Comparison of ENCODE assay signal across 14 cellular contexts in genomic region chr11:130133716-130134115, GRCh38. TPM values are rescaled to one million over a fixed set of nuclear protein-coding genes. Genes with fewer than 3 reads are reported as not detected.
DNase-seq lines count a peak whose midpoint lies in the region; ATAC-seq and TF ChIP-seq lines count a peak whose summit lies in the region.
"Had no signal": no experiment of that assay in that cellular context is flagged by ENCODE, and none has a peak within 500 bp of the region (broad histone marks: within the 10 kb centered on the region; RNA-seq: fewer than 3 reads in every experiment).

No MANE protein-coding gene starts in this region.

- H3K79me2 ChIP-seq in OCI-LY1 (ENCODE audit: insufficient read depth, low read length): no peaks in the 10 kb centered on the region

- H3K27ac ChIP-seq in OCI-LY1 (ENCODE audit: low read depth, low read length, poor library complexity, severe bottlenecking) (peak overlapping the region; percentile 70), endodermal cell (ENCODE audit: low read depth, low read length) (no peak overlapping the region)
- H3K27ac ChIP-seq: C4-2B, HL-60 had no signal

- H3F3A ChIP-seq in OCI-LY1 (ENCODE audit: insufficient read depth, low read length): no peaks in the 10 kb centered on the region

- H3K9me3 Mint-ChIP-seq in Caco-2 (ENCODE audit: unreplicated experiment) (no peaks in the 10 kb centered on the region), endodermal cell (peaks cover 7% of the 10 kb centered on the region)
- no peaks in the 10 kb centered on the region for H3K9me3 Mint-ChIP-seq in stimulated activated memory B cell treated with anti-CD40 and anti-IgM and Interleukin-4, amounts not matched to agents 10 μg/mL and 1 μg/mL and 100 μg/mL, for 72 hours
- H3K9me3 Mint-ChIP-seq: CD8-positive, alpha-beta memory T cell had no signal

- no peak overlapping the region for H2AFZ ChIP-seq in OCI-LY1 (ENCODE audit: low read length)

- no peak for TF ChIP-seq CTCF in Caco-2 (IDR thresholded peaks at IDR 0.05; ENCODE audit: insufficient read depth in 1 of 2, low read depth in 1 of 2, low read length in 1 of 2, severe bottlenecking in 1 of 2, unreplicated experiment in 1 of 2)
- TF ChIP-seq CTCF in OCI-LY1 (IDR thresholded peaks at IDR 0.05; ENCODE audit: low read length): no peak
- TF ChIP-seq CTCF in endodermal cell (conservative IDR thresholded peaks at IDR 0.05): no peak

- H3K36me3 ChIP-seq in Caco-2 (ENCODE audit: control insufficient read depth, insufficient read depth, low read length) (peaks cover 12% of the 10 kb centered on the region), OCI-LY1 (ENCODE audit: insufficient read depth, low read length) (peaks cover 92% of the 10 kb centered on the region), endodermal cell (ENCODE audit: control insufficient read depth, insufficient read depth, low read length) (peaks cover 99% of the 10 kb centered on the region)

- CTCF ChIA-PET in Caco-2 (lab: Charles Lee): interaction anchor here (0.6 to 5.2 kb wide), 4 partner anchors 12 to 209 kb away, joined by 3 to 73 read pairs (median 61); no protein-coding TSS in a partner anchor

- H3K4me3 ChIP-seq in Caco-2 (ENCODE audit: low read depth, low read length) (no peak overlapping the region), OCI-LY1 (ENCODE audit: low read depth, low read length, poor library complexity, severe bottlenecking) (no peak overlapping the region), endodermal cell (ENCODE audit: low read length) (no peak overlapping the region)
- H3K4me3 ChIP-seq: HAP-1, K562 had no signal

- ATAC-seq in stimulated activated memory B cell treated with anti-CD40 and anti-IgM and Interleukin-4, amounts not matched to agents 10 μg/mL and 1 μg/mL and 100 μg/mL, for 72 hours: no peak
- no peak for ATAC-seq in HG03442 (IDR thresholded peaks at IDR 0.05; ENCODE audit: unreplicated experiment)
- ATAC-seq: K562 had no signal

- H3K27me3 Mint-ChIP-seq in Caco-2 (ENCODE audit: insufficient read depth, unreplicated experiment): no peaks in the 10 kb centered on the region
- H3K27me3 Mint-ChIP-seq in endodermal cell (ENCODE audit: insufficient read depth): no peaks in the 10 kb centered on the region
- H3K27me3 Mint-ChIP-seq in stimulated activated memory B cell treated with anti-CD40 and anti-IgM and Interleukin-4, amounts not matched to agents 10 μg/mL and 1 μg/mL and 100 μg/mL, for 72 hours: no peaks in the 10 kb centered on the region
- H3K27me3 Mint-ChIP-seq: CD8-positive, alpha-beta memory T cell had no signal

- DNase-seq in Caco-2: no peak
- peak; percentile 10 for DNase-seq in endodermal cell
- DNase-seq in OCI-M2 (lab: John Stamatoyannopoulos, UW; ENCODE audit: unreplicated experiment): no peak
- DNase-seq in NCI-H524 (lab: John Stamatoyannopoulos, UW): no peak
- DNase-seq: BE2C; CD8-positive, alpha-beta memory T cell; DMS 273 treated with DMSO at 0.1 percent for 48 hours had no signal

- POLR2A ChIA-PET in Caco-2 (lab: Charles Lee): interaction anchor here (0.5 kb wide), 1 partner anchor 53 kb away, joined by 8 read pairs; no protein-coding TSS in a partner anchor

- intact Hi-C loops in Caco-2 (cut with micrococcal nuclease; ENCODE audit: unreplicated experiment): loop anchor here (5.0 kb wide), 1 partner anchor 346 kb away; no protein-coding TSS in a partner anchor

- H4K20me1 ChIP-seq in OCI-LY1 (ENCODE audit: insufficient read depth, low read length): no peaks in the 10 kb centered on the region

- 93% methylated on average over 6 to 8 of the region's 8 CpGs for WGBS in endodermal cell (ENCODE audit: insufficient coverage in 1 of 2, insufficient read length in 1 of 2), 2 experiments

- no peak overlapping the region; the same call in 1 of the 2 replicates for H3K4me2 ChIP-seq in OCI-LY1 (ENCODE audit: low read length)

- peaks cover 4% of the 10 kb centered on the region; the same call in 1 of the 2 replicates for H3K4me1 ChIP-seq in Caco-2
- peaks cover 24% of the 10 kb centered on the region for H3K4me1 ChIP-seq in OCI-LY1 (ENCODE audit: insufficient read depth, low read length, severe bottlenecking)
- no peaks in the 10 kb centered on the region for H3K4me1 ChIP-seq in endodermal cell (ENCODE audit: control insufficient read depth, insufficient read depth, low read length)
- H3K4me1 ChIP-seq: BE2C, HAP-1 had no signal

- H3K9me2 ChIP-seq in OCI-LY1 (ENCODE audit: low read depth, low read length): no peaks in the 10 kb centered on the region

- peak overlapping the region; percentile 40 for H3K27ac Mint-ChIP-seq in Caco-2 (ENCODE audit: unreplicated experiment)
- no peak overlapping the region for H3K27ac Mint-ChIP-seq in endodermal cell
- peak overlapping the region; percentile 12 for H3K27ac Mint-ChIP-seq in stimulated activated memory B cell treated with anti-CD40 and anti-IgM and Interleukin-4, amounts not matched to agents 10 μg/mL and 1 μg/mL and 100 μg/mL, for 72 hours

- H3K27me3 ChIP-seq in Caco-2 (replicated peaks; ENCODE audit: control insufficient read depth, insufficient read depth, low read length): no peaks in the 10 kb centered on the region
- no peaks in the 10 kb centered on the region for H3K27me3 ChIP-seq in OCI-LY1 (ENCODE audit: insufficient read depth, low read length)
- H3K27me3 ChIP-seq in endodermal cell (ENCODE audit: control insufficient read depth, insufficient read depth, low read length, poor library complexity, severe bottlenecking): no peaks in the 10 kb centered on the region
- H3K27me3 ChIP-seq: BE2C had no signal

- peaks cover 99% of the 10 kb centered on the region for H3K36me3 Mint-ChIP-seq in Caco-2 (ENCODE audit: insufficient read depth, unreplicated experiment)
- peaks cover 94% of the 10 kb centered on the region for H3K36me3 Mint-ChIP-seq in endodermal cell (ENCODE audit: low read depth)
- peaks cover 62% of the 10 kb centered on the region for H3K36me3 Mint-ChIP-seq in stimulated activated memory B cell treated with anti-CD40 and anti-IgM and Interleukin-4, amounts not matched to agents 10 μg/mL and 1 μg/mL and 100 μg/mL, for 72 hours

- H3K9me3 ChIP-seq in Caco-2 (no peaks in the 10 kb centered on the region), OCI-LY1 (ENCODE audit: low read length) (no peaks in the 10 kb centered on the region), endodermal cell (ENCODE audit: control insufficient read depth, low read length) (no peaks in the 10 kb centered on the region)
- H3K9me3 ChIP-seq: BE2C, HAP-1 had no signal

- H3K4me1 Mint-ChIP-seq in Caco-2 (ENCODE audit: low read depth, unreplicated experiment): peaks cover 19% of the 10 kb centered on the region
- H3K4me1 Mint-ChIP-seq in endodermal cell: no peaks in the 10 kb centered on the region
- H3K4me1 Mint-ChIP-seq in stimulated activated memory B cell treated with anti-CD40 and anti-IgM and Interleukin-4, amounts not matched to agents 10 μg/mL and 1 μg/mL and 100 μg/mL, for 72 hours: peaks cover 5% of the 10 kb centered on the region
- H3K4me1 Mint-ChIP-seq: CD8-positive, alpha-beta memory T cell had no signal

- BruUV-seq in Caco-2 (replicated peaks; lab: Mats Ljungman, UMichigan): no TSS peak

- H3K9ac ChIP-seq in OCI-LY1 (ENCODE audit: low read length) (no peak overlapping the region), endodermal cell (ENCODE audit: extremely low read depth, low read length, poor library complexity, severe bottlenecking) (no peak overlapping the region)

- H3K4me3 Mint-ChIP-seq in Caco-2 (ENCODE audit: unreplicated experiment): no peak overlapping the region
- no peak overlapping the region for H3K4me3 Mint-ChIP-seq in endodermal cell
- H3K4me3 Mint-ChIP-seq in stimulated activated memory B cell treated with anti-CD40 and anti-IgM and Interleukin-4, amounts not matched to agents 10 μg/mL and 1 μg/mL and 100 μg/mL, for 72 hours: no peak overlapping the region
- H3K4me3 Mint-ChIP-seq: CD8-positive, alpha-beta memory T cell had no signal

RNA-seq across cellular contexts. Expression of gene ST14, which starts 25.9 kb away (rescaled TPM):
- total RNA-seq in Caco-2 (2022) (298 and 304 TPM in 2 replicates), endodermal cell (10 to 100 TPM; 17.5 to 21.7 TPM)
- 1.7 TPM for polyA plus RNA-seq in endodermal cell (2013, experiment 1 of 2)
- polyA plus RNA-seq in endodermal cell (2013, experiment 2 of 2): 1.3 TPM
- polyA plus RNA-seq: CD8-positive, alpha-beta memory T cell had no signal

Comparison
In these comparisons a context has a peak if more than half of its experiments do, and no peak if none do; other contexts are left out.
1. RNA of gene ST14, which starts 25.9 kb away (total RNA-seq): 298 to 304 TPM in Caco-2; 17.5 to 21.7 TPM in endodermal cell; every median in the first group is over 10 times any median in the second.